Comparison of ENCODE assay signal across 6 cellular contexts in genomic region chr12:57743769-57744168, GRCh38. TPM values are rescaled to one million over a fixed set of nuclear protein-coding genes. Genes with fewer than 3 reads are reported as not detected.
DNase-seq lines count a peak whose midpoint lies in the region; ATAC-seq and TF ChIP-seq lines count a peak whose summit lies in the region.

No MANE protein-coding gene starts in this region.

- H3K27ac ChIP-seq in HUES6 (ENCODE audit: low read depth, low read length) (no peak overlapping the region), neural progenitor cell (no peak overlapping the region), thyroid gland (no peak overlapping the region)

- no peaks in the 10 kb centered on the region for H3K27me3 Mint-ChIP-seq in activated CD8-positive, alpha-beta T cell treated with anti-CD3 and anti-CD28 coated beads, Interleukin-2, amount 10 ng/mL, durations not matched to agents 7 days and 5 days (ENCODE audit: low read depth)
- H3K27me3 Mint-ChIP-seq in neural progenitor cell (ENCODE audit: insufficient read depth, low read depth): peaks cover 17% of the 10 kb centered on the region

- H3K4me1 Mint-ChIP-seq in activated CD8-positive, alpha-beta T cell treated with anti-CD3 and anti-CD28 coated beads, Interleukin-2, amount 10 ng/mL, durations not matched to agents 7 days and 5 days (ENCODE audit: low read depth): peaks cover 61% of the 10 kb centered on the region
- peaks cover 40% of the 10 kb centered on the region for H3K4me1 Mint-ChIP-seq in neural progenitor cell

- peak overlapping the region; percentile 91; the same call in 1 of the 2 replicates for H3K4me3 ChIP-seq in HUES6 (ENCODE audit: low read depth, low read length)
- no peak overlapping the region for H3K4me3 ChIP-seq in neural progenitor cell
- no peak overlapping the region for H3K4me3 ChIP-seq in thyroid gland (replicated peaks in 1 of 3)

- H3K27me3 ChIP-seq in HUES6 (ENCODE audit: control insufficient read depth, insufficient read depth, low read length) (peaks cover 52% of the 10 kb centered on the region), neural progenitor cell (peaks cover 51% of the 10 kb centered on the region), thyroid gland (peaks cover 8% of the 10 kb centered on the region)

- H3K9ac ChIP-seq in HUES6 (ENCODE audit: low read length): no peak overlapping the region
- no peak overlapping the region for H3K9ac ChIP-seq in neural progenitor cell

- POLR2A ChIA-PET in activated CD8-positive, alpha-beta T cell treated with anti-CD3 and anti-CD28 coated beads, Interleukin-2, amount 10 ng/mL, durations not matched to agents 7 days and 5 days (lab: Charles Lee): interaction anchor here (1.1 kb wide), 1 partner anchor 21 kb away, joined by 4 read pairs; no protein-coding TSS in a partner anchor

- H3K36me3 ChIP-seq in HUES6 (ENCODE audit: control insufficient read depth, insufficient read depth, low read length): peaks cover 30% of the 10 kb centered on the region
- H3K36me3 ChIP-seq in neural progenitor cell: no peaks in the 10 kb centered on the region
- H3K36me3 ChIP-seq in thyroid gland: peaks cover 20 to 21% of the 10 kb centered on the region in 2 donors

- peaks cover 3% of the 10 kb centered on the region for H4K20me1 ChIP-seq in neural progenitor cell (ENCODE audit: low read depth)

- H3K36me3 Mint-ChIP-seq in activated CD8-positive, alpha-beta T cell treated with anti-CD3 and anti-CD28 coated beads, Interleukin-2, amount 10 ng/mL, durations not matched to agents 7 days and 5 days (ENCODE audit: low read depth): peaks cover 46% of the 10 kb centered on the region
- peaks cover 19% of the 10 kb centered on the region for H3K36me3 Mint-ChIP-seq in neural progenitor cell

- H3K4me3 Mint-ChIP-seq in activated CD8-positive, alpha-beta T cell treated with anti-CD3 and anti-CD28 coated beads, Interleukin-2, amount 10 ng/mL, durations not matched to agents 7 days and 5 days: peak overlapping the region; percentile 92
- H3K4me3 Mint-ChIP-seq in neural progenitor cell: peak overlapping the region; percentile 95

- H3F3A ChIP-seq in neural progenitor cell (ENCODE audit: low read depth): peaks cover 59% of the 10 kb centered on the region

- 82 to 93% methylated on average over 2 of the region's 2 CpGs for WGBS in thyroid gland, 2 donors

- H3K4me2 ChIP-seq in neural progenitor cell: no peak overlapping the region

- in situ Hi-C loops in ACHN (cut with HindIII; ENCODE audit: low pct_ligation_motif_present, low pct_unique_long_range_greater_than_20kb, low sequenced_read_pairs): no loop called here

- peak overlapping the region; percentile 94 for H3K27ac Mint-ChIP-seq in activated CD8-positive, alpha-beta T cell treated with anti-CD3 and anti-CD28 coated beads, Interleukin-2, amount 10 ng/mL, durations not matched to agents 7 days and 5 days
- no peak overlapping the region for H3K27ac Mint-ChIP-seq in neural progenitor cell

- ATAC-seq in activated CD8-positive, alpha-beta T cell treated with anti-CD3 and anti-CD28 coated beads, Interleukin-2, amount 10 ng/mL, durations not matched to agents 7 days and 5 days: no peak

- no peak for TF ChIP-seq POLR2A in thyroid gland (IDR thresholded peaks at IDR 0.05)

- no peak for TF ChIP-seq CTCF in neural progenitor cell (IDR thresholded peaks at IDR 0.05)
- TF ChIP-seq CTCF in thyroid gland (IDR thresholded peaks at IDR 0.05): no peak

- intact Hi-C loops in thyroid gland (cut with DNase I): no loop called here

- DNase-seq in activated CD8-positive, alpha-beta T cell treated with anti-CD3 and anti-CD28 coated beads, Interleukin-2, amount 10 ng/mL, durations not matched to agents 7 days and 5 days: no peak
- DNase-seq in neural progenitor cell (ENCODE audit: low spot score) (no peak), middle frontal gyrus (ENCODE audit: extremely low spot score, low spot score) (no peak), ACHN (no peak), thyroid gland (no peak)

- H3K9me3 ChIP-seq in HUES6 (ENCODE audit: control insufficient read depth, insufficient read depth, low read depth, low read length): no peaks in the 10 kb centered on the region
- no peaks in the 10 kb centered on the region for H3K9me3 ChIP-seq in neural progenitor cell (ENCODE audit: low read depth)
- H3K9me3 ChIP-seq in thyroid gland: no peaks in the 10 kb centered on the region

- CTCF ChIA-PET in activated CD8-positive, alpha-beta T cell treated with anti-CD3 and anti-CD28 coated beads, Interleukin-2, amount 10 ng/mL, durations not matched to agents 7 days and 5 days (lab: Charles Lee): interaction anchor here (0.8 to 2.0 kb wide), 7 partner anchors 13 to 285 kb away, joined by 3 to 12 read pairs (median 4); no protein-coding TSS in a partner anchor

- no peak overlapping the region for H2AFZ ChIP-seq in neural progenitor cell (replicated peaks)

- peaks cover 16% of the 10 kb centered on the region for H3K79me2 ChIP-seq in neural progenitor cell (ENCODE audit: low read depth)

- H3K4me1 ChIP-seq in HUES6 (ENCODE audit: control insufficient read depth, insufficient read depth, low read length): peaks cover 10% of the 10 kb centered on the region; the same call in 1 of the 2 replicates
- peaks cover 23% of the 10 kb centered on the region for H3K4me1 ChIP-seq in neural progenitor cell
- H3K4me1 ChIP-seq in thyroid gland: peaks cover 0 to 11% of the 10 kb centered on the region in 2 donors

- H3K9me3 Mint-ChIP-seq in activated CD8-positive, alpha-beta T cell treated with anti-CD3 and anti-CD28 coated beads, Interleukin-2, amount 10 ng/mL, durations not matched to agents 7 days and 5 days (ENCODE audit: insufficient read depth): no peaks in the 10 kb centered on the region
- no peaks in the 10 kb centered on the region for H3K9me3 Mint-ChIP-seq in neural progenitor cell

RNA-seq across cellular contexts. Expression of gene TSPAN31, which starts 1.1 kb away (rescaled TPM):
- 10 to 100 TPM; 12.9 to 13.3 TPM for total RNA-seq in activated CD8-positive, alpha-beta T cell treated with anti-CD3 and anti-CD28 coated beads, Interleukin-2, amount 10 ng/mL, durations not matched to agents 7 days and 5 days
- 57.6 and 61.3 TPM in 2 replicates for total RNA-seq in neural progenitor cell (ENCODE audit: low replicate concordance)
- 100 to 1,000 TPM; 110 to 166 (median 137) TPM for total RNA-seq in thyroid gland

RNA-seq across cellular contexts. Expression of gene AGAP2, which starts 5.2 kb away (rescaled TPM):
- total RNA-seq in activated CD8-positive, alpha-beta T cell treated with anti-CD3 and anti-CD28 coated beads, Interleukin-2, amount 10 ng/mL, durations not matched to agents 7 days and 5 days: 10 to 100 TPM; 68.6 to 72.5 TPM
- 1.7 and 2.7 TPM in 2 replicates for total RNA-seq in neural progenitor cell (ENCODE audit: low replicate concordance)
- total RNA-seq in thyroid gland: 1 to 10 TPM in 1 of 4 donors, under 1 TPM in 3; 0.45 to 1.3 (median 0.80) TPM

RNA-seq across cellular contexts. Expression of gene CDK4, which starts 8.3 kb away (rescaled TPM):
- total RNA-seq in activated CD8-positive, alpha-beta T cell treated with anti-CD3 and anti-CD28 coated beads, Interleukin-2, amount 10 ng/mL, durations not matched to agents 7 days and 5 days: 100 to 1,000 TPM; 132 to 146 TPM
- total RNA-seq in neural progenitor cell (ENCODE audit: low replicate concordance): 169 and 348 TPM in 2 replicates
- total RNA-seq in thyroid gland: 100 to 1,000 TPM in 3 of 4 donors, 10 to 100 TPM in 1; 95.2 to 137 (median 113) TPM

RNA-seq across cellular contexts. Expression of gene MARCHF9, which starts 11.1 kb away (rescaled TPM):
- total RNA-seq in activated CD8-positive, alpha-beta T cell treated with anti-CD3 and anti-CD28 coated beads, Interleukin-2, amount 10 ng/mL, durations not matched to agents 7 days and 5 days: 10 to 100 TPM; 23.6 to 24.4 TPM
- 8.1 and 11.9 TPM in 2 replicates for total RNA-seq in neural progenitor cell (ENCODE audit: low replicate concordance)
- total RNA-seq in thyroid gland: 10 to 100 TPM; 17.5 to 25.1 (median 21.4) TPM

RNA-seq across cellular contexts. Expression of gene CYP27B1, which starts 23.1 kb away (rescaled TPM):
- 1 to 10 TPM; 2.3 to 2.6 TPM for total RNA-seq in activated CD8-positive, alpha-beta T cell treated with anti-CD3 and anti-CD28 coated beads, Interleukin-2, amount 10 ng/mL, durations not matched to agents 7 days and 5 days
- 0.17 and 0.99 TPM in 2 replicates for total RNA-seq in neural progenitor cell (ENCODE audit: low replicate concordance)
- 10 to 100 TPM in 2 of 4 donors, 1 to 10 TPM in 2; 2.7 to 13.0 (median 10.0) TPM for total RNA-seq in thyroid gland

Comparison
In these comparisons a context has a peak if more than half of its experiments do, and no peak if none do; other contexts are left out.
1. RNA of gene AGAP2, which starts 5.2 kb away (total RNA-seq): 68.6 to 72.5 TPM in activated CD8-positive, alpha-beta T cell treated with anti-CD3 and anti-CD28 coated beads, Interleukin-2, amount 10 ng/mL, durations not matched to agents 7 days and 5 days; 1.7 to 2.7 TPM in neural progenitor cell and 0.45 to 1.3 TPM in thyroid gland; every median in the first group is over 10 times any median in the second.